Comparison of ENCODE assay signal across 20 cellular contexts in genomic region chr4:58669783-58670182, GRCh38.
"Had no signal": no experiment of that assay in that cellular context is flagged by ENCODE, and none has a peak within 500 bp of the region (broad histone marks: within the 10 kb centered on the region; RNA-seq: fewer than 3 reads in every experiment).

No MANE protein-coding gene starts in this region.

- H3K9me3 ChIP-seq: esophagus muscularis mucosa, gastrocnemius medialis, prostate gland, right lobe of liver, tibial artery, upper lobe of right lung, vagina had no signal

- DNase-seq: effector memory CD8-positive, alpha-beta T cell; gastrocnemius medialis; heart right ventricle; hypothalamus; kidney glomerular epithelial cell; naive thymus-derived CD4-positive, alpha-beta T cell; nephron progenitor cell; right lobe of liver; stimulated activated CD4-positive, alpha-beta T cell treated with anti-CD3 and anti-CD28 coated beads, Interleukin-4, amount 100 ng/mL, for 1 hour; stimulated activated CD8-positive, alpha-beta memory T cell treated with anti-CD3 and anti-CD28 coated beads, Interleukin-4, amount 100 ng/mL, for 48 hours; stimulated activated naive CD8-positive, alpha-beta T cell treated with anti-CD3 and anti-CD28 coated beads, Interleukin-15, Interleukin-2, amounts not matched to agents 100 U/mL and 50 U/mL, for 24 hours; tibial artery; upper lobe of right lung had no signal

- H3K36me3 ChIP-seq: esophagus muscularis mucosa, gastrocnemius medialis, heart right ventricle, prostate gland, right lobe of liver, suprapubic skin, tibial artery, upper lobe of right lung, vagina had no signal

- H3K4me1 ChIP-seq: esophagus muscularis mucosa, gastrocnemius medialis, heart right ventricle, parathyroid adenoma, prostate gland, right lobe of liver, suprapubic skin, tibial artery, upper lobe of right lung, vagina had no signal

- H3K79me2 ChIP-seq: parathyroid adenoma had no signal

- H3K27ac ChIP-seq: epithelial cell of prostate, esophagus muscularis mucosa, gastrocnemius medialis, heart right ventricle, parathyroid adenoma, prostate gland, right lobe of liver, suprapubic skin, tibial artery, upper lobe of right lung, vagina had no signal

- ATAC-seq: effector memory CD8-positive, alpha-beta T cell; gastrocnemius medialis; heart right ventricle; naive thymus-derived CD4-positive, alpha-beta T cell; right lobe of liver; stimulated activated effector memory CD8-positive, alpha-beta T cell treated with anti-CD3 and anti-CD28 coated beads, Interleukin-12 subunit alpha, Interleukin-12 subunit beta, amount 100 ng/mL, for 72 hours; stimulated activated naive CD8-positive, alpha-beta T cell treated with anti-CD3 and anti-CD28 coated beads, Interleukin-15, Interleukin-2, amounts not matched to agents 100 U/mL and 50 U/mL, for 24 hours; upper lobe of right lung had no signal

- H3K4me3 ChIP-seq: esophagus muscularis mucosa, gastrocnemius medialis, heart right ventricle, prostate gland, right lobe of liver, suprapubic skin, tibial artery, upper lobe of right lung, vagina had no signal

- H3K27me3 ChIP-seq: esophagus muscularis mucosa, gastrocnemius medialis, heart right ventricle, right lobe of liver, suprapubic skin, tibial artery, upper lobe of right lung, vagina had no signal

- H3K9ac ChIP-seq: parathyroid adenoma had no signal

- H2AFZ ChIP-seq: parathyroid adenoma had no signal
